Comparison of ENCODE assay signal across 1 cellular context in the genomic region with DNA sequence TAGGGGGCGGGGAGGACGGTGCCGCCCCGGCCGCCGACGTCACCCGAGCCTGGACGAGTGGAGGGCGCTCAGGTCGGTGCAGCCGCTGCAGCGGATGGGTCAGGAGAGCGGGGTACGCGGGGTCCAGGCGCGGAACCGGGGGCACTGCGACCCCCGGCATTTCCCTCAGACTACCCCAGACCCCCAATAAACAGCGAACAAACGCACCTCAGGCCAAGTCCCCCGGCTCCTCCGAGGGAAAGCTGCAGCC.
TF ChIP-seq lines count a peak whose summit lies in the region.

No MANE protein-coding gene starts in this region.

TF ChIP-seq in HepG2, 621 proteins besides CTCF, POLR2A, EP300 and RAD21 (continued from another document):
- TF ChIP-seq, protein P1, sequence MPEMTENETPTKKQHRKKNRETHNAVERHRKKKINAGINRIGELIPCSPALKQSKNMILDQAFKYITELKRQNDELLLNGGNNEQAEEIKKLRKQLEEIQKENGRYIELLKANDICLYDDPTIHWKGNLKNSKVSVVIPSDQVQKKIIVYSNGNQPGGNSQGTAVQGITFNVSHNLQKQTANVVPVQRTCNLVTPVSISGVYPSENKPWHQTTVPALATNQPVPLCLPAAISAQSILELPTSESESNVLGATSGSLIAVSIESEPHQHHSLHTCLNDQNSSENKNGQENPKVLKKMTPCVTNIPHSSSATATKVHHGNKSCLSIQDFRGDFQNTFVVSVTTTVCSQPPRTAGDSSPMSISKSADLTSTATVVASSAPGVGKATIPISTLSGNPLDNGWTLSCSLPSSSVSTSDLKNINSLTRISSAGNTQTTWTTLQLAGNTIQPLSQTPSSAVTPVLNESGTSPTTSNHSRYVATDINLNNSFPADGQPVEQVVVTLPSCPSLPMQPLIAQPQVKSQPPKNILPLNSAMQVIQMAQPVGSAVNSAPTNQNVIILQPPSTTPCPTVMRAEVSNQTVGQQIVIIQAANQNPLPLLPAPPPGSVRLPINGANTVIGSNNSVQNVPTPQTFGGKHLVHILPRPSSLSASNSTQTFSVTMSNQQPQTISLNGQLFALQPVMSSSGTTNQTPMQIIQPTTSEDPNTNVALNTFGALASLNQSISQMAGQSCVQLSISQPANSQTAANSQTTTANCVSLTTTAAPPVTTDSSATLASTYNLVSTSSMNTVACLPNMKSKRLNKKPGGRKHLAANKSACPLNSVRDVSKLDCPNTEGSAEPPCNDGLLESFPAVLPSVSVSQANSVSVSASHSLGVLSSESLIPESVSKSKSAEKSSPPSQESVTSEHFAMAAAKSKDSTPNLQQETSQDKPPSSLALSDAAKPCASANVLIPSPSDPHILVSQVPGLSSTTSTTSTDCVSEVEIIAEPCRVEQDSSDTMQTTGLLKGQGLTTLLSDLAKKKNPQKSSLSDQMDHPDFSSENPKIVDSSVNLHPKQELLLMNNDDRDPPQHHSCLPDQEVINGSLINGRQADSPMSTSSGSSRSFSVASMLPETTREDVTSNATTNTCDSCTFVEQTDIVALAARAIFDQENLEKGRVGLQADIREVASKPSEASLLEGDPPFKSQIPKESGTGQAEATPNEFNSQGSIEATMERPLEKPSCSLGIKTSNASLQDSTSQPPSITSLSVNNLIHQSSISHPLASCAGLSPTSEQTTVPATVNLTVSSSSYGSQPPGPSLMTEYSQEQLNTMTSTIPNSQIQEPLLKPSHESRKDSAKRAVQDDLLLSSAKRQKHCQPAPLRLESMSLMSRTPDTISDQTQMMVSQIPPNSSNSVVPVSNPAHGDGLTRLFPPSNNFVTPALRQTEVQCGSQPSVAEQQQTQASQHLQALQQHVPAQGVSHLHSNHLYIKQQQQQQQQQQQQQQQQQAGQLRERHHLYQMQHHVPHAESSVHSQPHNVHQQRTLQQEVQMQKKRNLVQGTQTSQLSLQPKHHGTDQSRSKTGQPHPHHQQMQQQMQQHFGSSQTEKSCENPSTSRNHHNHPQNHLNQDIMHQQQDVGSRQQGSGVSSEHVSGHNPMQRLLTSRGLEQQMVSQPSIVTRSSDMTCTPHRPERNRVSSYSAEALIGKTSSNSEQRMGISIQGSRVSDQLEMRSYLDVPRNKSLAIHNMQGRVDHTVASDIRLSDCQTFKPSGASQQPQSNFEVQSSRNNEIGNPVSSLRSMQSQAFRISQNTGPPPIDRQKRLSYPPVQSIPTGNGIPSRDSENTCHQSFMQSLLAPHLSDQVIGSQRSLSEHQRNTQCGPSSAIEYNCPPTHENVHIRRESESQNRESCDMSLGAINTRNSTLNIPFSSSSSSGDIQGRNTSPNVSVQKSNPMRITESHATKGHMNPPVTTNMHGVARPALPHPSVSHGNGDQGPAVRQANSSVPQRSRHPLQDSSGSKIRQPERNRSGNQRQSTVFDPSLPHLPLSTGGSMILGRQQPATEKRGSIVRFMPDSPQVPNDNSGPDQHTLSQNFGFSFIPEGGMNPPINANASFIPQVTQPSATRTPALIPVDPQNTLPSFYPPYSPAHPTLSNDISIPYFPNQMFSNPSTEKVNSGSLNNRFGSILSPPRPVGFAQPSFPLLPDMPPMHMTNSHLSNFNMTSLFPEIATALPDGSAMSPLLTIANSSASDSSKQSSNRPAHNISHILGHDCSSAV (CRISPR knock-in tag; IDR thresholded peaks at IDR 0.05; ENCODE audit: borderline replicate concordance) = no peak
- TF ChIP-seq RELA (CRISPR knock-in tag; IDR thresholded peaks at IDR 0.05) = no peak
- TF ChIP-seq NKX3-1 (CRISPR knock-in tag; IDR thresholded peaks at IDR 0.05) = no peak
- TF ChIP-seq MED1 (CRISPR knock-in tag; IDR thresholded peaks at IDR 0.05) = 0 out of 2 replicates have a peak, but pooled peaks have one; percentile 17
- TF ChIP-seq YEATS4 (CRISPR knock-in tag; IDR thresholded peaks at IDR 0.05; ENCODE audit: borderline replicate concordance) = peak; percentile 8; the same call in 1 of the 2 replicates
- no peak; the same call in none of the 2 replicates for TF ChIP-seq SAP130 (CRISPR knock-in tag; IDR thresholded peaks at IDR 0.05; ENCODE audit: low read depth)
- TF ChIP-seq, protein P2, sequence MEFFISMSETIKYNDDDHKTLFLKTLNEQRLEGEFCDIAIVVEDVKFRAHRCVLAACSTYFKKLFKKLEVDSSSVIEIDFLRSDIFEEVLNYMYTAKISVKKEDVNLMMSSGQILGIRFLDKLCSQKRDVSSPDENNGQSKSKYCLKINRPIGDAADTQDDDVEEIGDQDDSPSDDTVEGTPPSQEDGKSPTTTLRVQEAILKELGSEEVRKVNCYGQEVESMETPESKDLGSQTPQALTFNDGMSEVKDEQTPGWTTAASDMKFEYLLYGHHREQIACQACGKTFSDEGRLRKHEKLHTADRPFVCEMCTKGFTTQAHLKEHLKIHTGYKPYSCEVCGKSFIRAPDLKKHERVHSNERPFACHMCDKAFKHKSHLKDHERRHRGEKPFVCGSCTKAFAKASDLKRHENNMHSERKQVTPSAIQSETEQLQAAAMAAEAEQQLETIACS (CRISPR knock-in tag; IDR thresholded peaks at IDR 0.05) = no peak
- TF ChIP-seq SP140L (CRISPR knock-in tag; IDR thresholded peaks at IDR 0.05; ENCODE audit: borderline replicate concordance) = no peak
- no peak for TF ChIP-seq ZFP41 (CRISPR knock-in tag; IDR thresholded peaks at IDR 0.05; ENCODE audit: borderline replicate concordance)
- TF ChIP-seq ARID2 (CRISPR knock-in tag; IDR thresholded peaks at IDR 0.05; ENCODE audit: borderline replicate concordance) = no peak
- TF ChIP-seq ZNF383 (CRISPR knock-in tag; IDR thresholded peaks at IDR 0.05; ENCODE audit: borderline replicate concordance) = no peak
- TF ChIP-seq ZBTB7A (CRISPR knock-in tag; IDR thresholded peaks at IDR 0.05) = peak; percentile 56; the same call in 1 of the 2 replicates
- TF ChIP-seq HNRNPK (IDR thresholded peaks at IDR 0.05; ENCODE audit: low read depth, low read length, poor library complexity, severe bottlenecking) = peak; percentile 1
- TF ChIP-seq ZNF337 (CRISPR knock-in tag; IDR thresholded peaks at IDR 0.05; ENCODE audit: borderline replicate concordance, low read depth) = no peak
- no peak for TF ChIP-seq ZNF343 (CRISPR knock-in tag; IDR thresholded peaks at IDR 0.05)
- TF ChIP-seq, protein P3, sequence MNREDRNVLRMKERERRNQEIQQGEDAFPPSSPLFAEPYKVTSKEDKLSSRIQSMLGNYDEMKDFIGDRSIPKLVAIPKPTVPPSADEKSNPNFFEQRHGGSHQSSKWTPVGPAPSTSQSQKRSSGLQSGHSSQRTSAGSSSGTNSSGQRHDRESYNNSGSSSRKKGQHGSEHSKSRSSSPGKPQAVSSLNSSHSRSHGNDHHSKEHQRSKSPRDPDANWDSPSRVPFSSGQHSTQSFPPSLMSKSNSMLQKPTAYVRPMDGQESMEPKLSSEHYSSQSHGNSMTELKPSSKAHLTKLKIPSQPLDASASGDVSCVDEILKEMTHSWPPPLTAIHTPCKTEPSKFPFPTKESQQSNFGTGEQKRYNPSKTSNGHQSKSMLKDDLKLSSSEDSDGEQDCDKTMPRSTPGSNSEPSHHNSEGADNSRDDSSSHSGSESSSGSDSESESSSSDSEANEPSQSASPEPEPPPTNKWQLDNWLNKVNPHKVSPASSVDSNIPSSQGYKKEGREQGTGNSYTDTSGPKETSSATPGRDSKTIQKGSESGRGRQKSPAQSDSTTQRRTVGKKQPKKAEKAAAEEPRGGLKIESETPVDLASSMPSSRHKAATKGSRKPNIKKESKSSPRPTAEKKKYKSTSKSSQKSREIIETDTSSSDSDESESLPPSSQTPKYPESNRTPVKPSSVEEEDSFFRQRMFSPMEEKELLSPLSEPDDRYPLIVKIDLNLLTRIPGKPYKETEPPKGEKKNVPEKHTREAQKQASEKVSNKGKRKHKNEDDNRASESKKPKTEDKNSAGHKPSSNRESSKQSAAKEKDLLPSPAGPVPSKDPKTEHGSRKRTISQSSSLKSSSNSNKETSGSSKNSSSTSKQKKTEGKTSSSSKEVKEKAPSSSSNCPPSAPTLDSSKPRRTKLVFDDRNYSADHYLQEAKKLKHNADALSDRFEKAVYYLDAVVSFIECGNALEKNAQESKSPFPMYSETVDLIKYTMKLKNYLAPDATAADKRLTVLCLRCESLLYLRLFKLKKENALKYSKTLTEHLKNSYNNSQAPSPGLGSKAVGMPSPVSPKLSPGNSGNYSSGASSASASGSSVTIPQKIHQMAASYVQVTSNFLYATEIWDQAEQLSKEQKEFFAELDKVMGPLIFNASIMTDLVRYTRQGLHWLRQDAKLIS (CRISPR knock-in tag; IDR thresholded peaks at IDR 0.05) = no peak
- no peak for TF ChIP-seq ERF (CRISPR knock-in tag; IDR thresholded peaks at IDR 0.05)
- no peak for TF ChIP-seq HOXD1 (CRISPR knock-in tag; IDR thresholded peaks at IDR 0.05)
- 0 out of 2 replicates have a peak, but pooled peaks have one; percentile 9 for TF ChIP-seq SALL2 (CRISPR knock-in tag; IDR thresholded peaks at IDR 0.05)
- TF ChIP-seq, protein P4, sequence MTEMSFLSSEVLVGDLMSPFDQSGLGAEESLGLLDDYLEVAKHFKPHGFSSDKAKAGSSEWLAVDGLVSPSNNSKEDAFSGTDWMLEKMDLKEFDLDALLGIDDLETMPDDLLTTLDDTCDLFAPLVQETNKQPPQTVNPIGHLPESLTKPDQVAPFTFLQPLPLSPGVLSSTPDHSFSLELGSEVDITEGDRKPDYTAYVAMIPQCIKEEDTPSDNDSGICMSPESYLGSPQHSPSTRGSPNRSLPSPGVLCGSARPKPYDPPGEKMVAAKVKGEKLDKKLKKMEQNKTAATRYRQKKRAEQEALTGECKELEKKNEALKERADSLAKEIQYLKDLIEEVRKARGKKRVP (CRISPR knock-in tag; IDR thresholded peaks at IDR 0.05) = no peak
- TF ChIP-seq, protein P5, sequence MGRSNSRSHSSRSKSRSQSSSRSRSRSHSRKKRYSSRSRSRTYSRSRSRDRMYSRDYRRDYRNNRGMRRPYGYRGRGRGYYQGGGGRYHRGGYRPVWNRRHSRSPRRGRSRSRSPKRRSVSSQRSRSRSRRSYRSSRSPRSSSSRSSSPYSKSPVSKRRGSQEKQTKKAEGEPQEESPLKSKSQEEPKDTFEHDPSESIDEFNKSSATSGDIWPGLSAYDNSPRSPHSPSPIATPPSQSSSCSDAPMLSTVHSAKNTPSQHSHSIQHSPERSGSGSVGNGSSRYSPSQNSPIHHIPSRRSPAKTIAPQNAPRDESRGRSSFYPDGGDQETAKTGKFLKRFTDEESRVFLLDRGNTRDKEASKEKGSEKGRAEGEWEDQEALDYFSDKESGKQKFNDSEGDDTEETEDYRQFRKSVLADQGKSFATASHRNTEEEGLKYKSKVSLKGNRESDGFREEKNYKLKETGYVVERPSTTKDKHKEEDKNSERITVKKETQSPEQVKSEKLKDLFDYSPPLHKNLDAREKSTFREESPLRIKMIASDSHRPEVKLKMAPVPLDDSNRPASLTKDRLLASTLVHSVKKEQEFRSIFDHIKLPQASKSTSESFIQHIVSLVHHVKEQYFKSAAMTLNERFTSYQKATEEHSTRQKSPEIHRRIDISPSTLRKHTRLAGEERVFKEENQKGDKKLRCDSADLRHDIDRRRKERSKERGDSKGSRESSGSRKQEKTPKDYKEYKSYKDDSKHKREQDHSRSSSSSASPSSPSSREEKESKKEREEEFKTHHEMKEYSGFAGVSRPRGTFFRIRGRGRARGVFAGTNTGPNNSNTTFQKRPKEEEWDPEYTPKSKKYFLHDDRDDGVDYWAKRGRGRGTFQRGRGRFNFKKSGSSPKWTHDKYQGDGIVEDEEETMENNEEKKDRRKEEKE (IDR thresholded peaks at IDR 0.05) = no peak
